ENCODE assay signal across 19 cellular contexts in the genomic region with DNA sequence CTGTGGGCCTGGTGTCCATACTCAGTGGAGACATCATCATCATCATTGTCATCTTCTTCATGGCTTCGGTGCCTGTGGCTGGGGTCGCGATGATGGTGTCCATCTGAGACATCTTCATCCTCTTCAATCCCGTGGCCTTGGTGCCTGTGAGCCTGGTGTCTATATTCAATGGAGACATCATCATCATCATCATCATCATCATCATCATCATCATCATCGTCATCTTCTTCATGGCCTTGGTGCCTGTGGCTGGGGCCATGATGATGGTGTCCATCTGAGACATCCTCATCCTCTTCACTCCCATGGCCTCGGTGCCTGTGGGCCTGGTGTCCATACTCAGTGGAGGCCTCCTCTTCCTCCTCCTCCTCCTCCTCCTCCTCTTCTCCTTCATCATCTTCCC. TPM values are rescaled to one million over a fixed set of nuclear protein-coding genes. Genes with fewer than 3 reads are reported as not detected.
A peak's percentile ranks its signal among the peaks of the same experiment; 100 is the strongest.
DNase-seq lines count a peak whose midpoint lies in the region; ATAC-seq and TF ChIP-seq lines count a peak whose summit lies in the region.
"Had no signal": no experiment of that assay in that cellular context is flagged by ENCODE, and none has a peak within 500 bp of the region (broad histone marks: within the 10 kb centered on the region; RNA-seq: fewer than 3 reads in every experiment).

No MANE protein-coding gene starts in this region.

- H3K36me3 ChIP-seq in right atrium auricular region, result no peaks in the 10 kb centered on the region

- peaks cover 0 to 6% (median 0%) of the 10 kb centered on the region in 5 experiments for H3K9me3 Mint-ChIP-seq in brain
- H3K9me3 Mint-ChIP-seq in neural crest cell, result peaks cover 9% of the 10 kb centered on the region

- peak overlapping the region in 4 of 5 experiments; percentile 19 to 95 (median 56) for H3K4me3 Mint-ChIP-seq in brain
- H3K4me3 Mint-ChIP-seq in neural crest cell, result peak overlapping the region; percentile 50

- peaks cover 0 to 45% of the 10 kb centered on the region in 2 donors for H3K4me1 ChIP-seq in right atrium auricular region

- H3K27ac ChIP-seq in right atrium auricular region (peak overlapping the region; percentile 96), substantia nigra (ENCODE audit: low read depth, low read length, poor library complexity, severe bottlenecking) (no peak overlapping the region)

- peaks cover 58% of the 10 kb centered on the region for H3K4me1 Mint-ChIP-seq in brain
- H3K4me1 Mint-ChIP-seq in neural crest cell, result peaks cover 36% of the 10 kb centered on the region

- H3K27me3 Mint-ChIP-seq in brain (peaks cover 35% of the 10 kb centered on the region), neural crest cell (ENCODE audit: low read depth) (peaks cover 32% of the 10 kb centered on the region)

- H3K27me3 ChIP-seq in right atrium auricular region, result no peaks in the 10 kb centered on the region

- ATAC-seq in left cardiac atrium (no peak), HG02970 (IDR thresholded peaks at IDR 0.05; ENCODE audit: low FRiP score, unreplicated experiment) (no peak)
- ATAC-seq: Panc1 had no signal

- H3K27ac Mint-ChIP-seq in brain, result peak overlapping the region in 3 of 5 experiments; percentile 27 to 51 (median 42)
- H3K27ac Mint-ChIP-seq in neural crest cell (ENCODE audit: unreplicated experiment), result no peak overlapping the region

- intact Hi-C loops in left cardiac atrium (cut with DNase I), result no loop called here

- H3K36me3 Mint-ChIP-seq in brain (no peaks in the 10 kb centered on the region), neural crest cell (ENCODE audit: low read depth) (no peaks in the 10 kb centered on the region)
- H3K36me3 Mint-ChIP-seq: CD4-positive, alpha-beta memory T cell; IgD-negative memory B cell had no signal

- DNase-seq in right atrium auricular region (ENCODE audit: low spot score) (no peak), left cardiac atrium (no peak), neural crest cell (ENCODE audit: low read depth, low spot score) (no peak), substantia nigra (lab: John Stamatoyannopoulos, UW) (no peak), NCI-H748 (lab: John Stamatoyannopoulos, UW; ENCODE audit: unreplicated experiment) (no peak), T1000 (lab: John Stamatoyannopoulos, UW) (no peak)
- DNase-seq: CD4-positive, alpha-beta memory T cell; DND-41; GDM1; NCI-H1436; NCI-H2029 treated with DMSO at 0.1 percent for 48 hours; NCI-H510A; SHP77 treated with DMSO at 0.1 percent for 48 hours had no signal

- no peaks in the 10 kb centered on the region for H3K9me3 ChIP-seq in right atrium auricular region

- TF ChIP-seq CTCF in right atrium auricular region (IDR thresholded peaks at IDR 0.05) (no peak), brain (conservative IDR thresholded peaks at IDR 0.05) (no peak), neural crest cell (conservative IDR thresholded peaks at IDR 0.05) (no peak)

- peak overlapping the region; percentile 44 to 76 for H3K4me3 ChIP-seq in right atrium auricular region

RNA-seq across cellular contexts. Expression of gene HRC, which starts 0.9 kb away (rescaled TPM):
- total RNA-seq in right atrium auricular region (1,000 to 10,000 TPM in 1 of 2 donors, 100 to 1,000 TPM in 1; 558 to 1,164 TPM), left cardiac atrium (100 to 1,000 TPM; 480 to 499 TPM), neural crest cell (0.84 and 1.6 TPM in 2 replicates)
- 3.0 TPM for polyA plus RNA-seq in brain (ENCODE audit: insufficient read depth, low read depth, low replicate concordance)
- total RNA-seq: A673; CD4-positive, alpha-beta memory T cell; H4 had no signal
- polyA plus RNA-seq: CD4-positive, alpha-beta memory T cell; IgD-negative memory B cell had no signal

RNA-seq across cellular contexts. Expression of gene TRPM4, which starts 3.3 kb away (rescaled TPM):
- total RNA-seq in right atrium auricular region (10 to 100 TPM; 20.6 to 22.8 TPM), left cardiac atrium (10 to 100 TPM; 24.4 to 30.6 TPM), neural crest cell (8.1 and 9.6 TPM in 2 replicates)
- 3.2 TPM for polyA plus RNA-seq in brain (ENCODE audit: insufficient read depth, low read depth, low replicate concordance)
- polyA plus RNA-seq: CD4-positive, alpha-beta memory T cell; IgD-negative memory B cell had no signal

RNA-seq across cellular contexts. Expression of gene PPFIA3, which starts 34.9 kb away (rescaled TPM):
- total RNA-seq in right atrium auricular region (1 to 10 TPM; 5.0 to 6.8 TPM), left cardiac atrium (10 to 100 TPM in 1 of 2 donors, 1 to 10 TPM in 1; 6.7 to 11.5 TPM), neural crest cell (21.7 and 22.7 TPM in 2 replicates)
- 43.6 TPM for polyA plus RNA-seq in brain (ENCODE audit: insufficient read depth, low read depth, low replicate concordance)
- polyA plus RNA-seq: IgD-negative memory B cell had no signal

RNA-seq across cellular contexts. Expression of gene C19orf73, which starts 35.3 kb away (rescaled TPM):
- 1 to 10 TPM; 3.1 to 5.9 TPM for total RNA-seq in right atrium auricular region
- 1 to 10 TPM in 1 of 2 donors, under 1 TPM in 1; 0.47 to 1.6 TPM for total RNA-seq in left cardiac atrium
- polyA plus RNA-seq in brain (ENCODE audit: insufficient read depth, low read depth, low replicate concordance), result 4.1 TPM
- total RNA-seq in neural crest cell, result 1.0 and 1.3 TPM in 2 replicates

RNA-seq across cellular contexts. Expression of gene LIN7B, which starts 40.1 kb away (rescaled TPM):
- 10 to 100 TPM; 31.5 to 35.0 TPM for total RNA-seq in right atrium auricular region
- 10 to 100 TPM; 11.4 to 14.9 TPM for total RNA-seq in left cardiac atrium
- 18.0 TPM for polyA plus RNA-seq in brain (ENCODE audit: insufficient read depth, low read depth, low replicate concordance)
- 5.4 and 7.5 TPM in 2 replicates for total RNA-seq in neural crest cell

Comparison
In these comparisons a context has a peak if more than half of its experiments do, and no peak if none do; other contexts are left out.
1. RNA of gene HRC, which starts 0.9 kb away (total RNA-seq): 558 to 1,164 TPM in right atrium auricular region and 480 to 499 TPM in left cardiac atrium; 0.84 to 1.6 TPM in neural crest cell; every median in the first group is over 100 times any median in the second.